In genomic region chr1:109498161-109498801, GRCh38 we compare ENCODE assay signal across 9 cellular contexts. TPM values are rescaled to one million over a fixed set of nuclear protein-coding genes. Genes with fewer than 3 reads are reported as not detected.
DNase-seq lines count a peak whose midpoint lies in the region; ATAC-seq and TF ChIP-seq lines count a peak whose summit lies in the region.
"Had no signal": no experiment of that assay in that cellular context is flagged by ENCODE, and none has a peak within 500 bp of the region (broad histone marks: within the 10 kb centered on the region; RNA-seq: fewer than 3 reads in every experiment).

No MANE protein-coding gene starts in this region.

- no peaks in the 10 kb centered on the region for H3K9me3 ChIP-seq in gastroesophageal sphincter

- no peaks in the 10 kb centered on the region for H3K9me3 Mint-ChIP-seq in activated CD8-positive, alpha-beta T cell treated with anti-CD3 and anti-CD28 coated beads, Interleukin-2, amount 10 ng/mL, durations not matched to agents 7 days and 5 days (ENCODE audit: insufficient read depth)
- no peaks in the 10 kb centered on the region for H3K9me3 Mint-ChIP-seq in stimulated activated effector memory CD8-positive, alpha-beta T cell treated with anti-CD3 and anti-CD28 coated beads, Interleukin-12 subunit alpha, Interleukin-12 subunit beta, amount 100 ng/mL, for 72 hours
- no peaks in the 10 kb centered on the region for H3K9me3 Mint-ChIP-seq in stimulated activated naive B cell treated with anti-CD40 and anti-IgM and Interleukin-4, amounts not matched to agents 10 μg/mL and 1 μg/mL and 100 μg/mL, for 72 hours
- H3K9me3 Mint-ChIP-seq: T-helper 1 cell treated with Interleukin-12 subunit alpha and Interleukin-12 subunit beta and Interleukin-4 antibody, amounts not matched to agents 30 μg/mL and 1 μg/mL, for 36 hours had no signal

- no peaks in the 10 kb centered on the region for H3K27me3 ChIP-seq in gastroesophageal sphincter

- WGBS in gastroesophageal sphincter (ENCODE audit: low coverage in 1 of 2), 2 donors: 48 to 74% methylated on average over 3 to 4 of the region's 12 CpGs

- POLR2A ChIA-PET in activated CD8-positive, alpha-beta T cell treated with anti-CD3 and anti-CD28 coated beads, Interleukin-2, amount 10 ng/mL, durations not matched to agents 7 days and 5 days (lab: Charles Lee): interaction anchor here (0.7 to 6.7 kb wide), 3 partner anchors 33 to 243 kb away, joined by 3 to 66 read pairs (median 13); partner anchors contain the start of gene GNAI3

- DNase-seq in EL: peak; percentile 48
- DNase-seq in NCI-H1092 treated with DMSO at 0.1 percent for 48 hours (lab: John Stamatoyannopoulos, UW): peak; percentile 54
- DNase-seq in activated CD8-positive, alpha-beta T cell treated with anti-CD3 and anti-CD28 coated beads, Interleukin-2, amount 10 ng/mL, durations not matched to agents 7 days and 5 days: peak; percentile 51
- DNase-seq in stimulated activated effector memory CD8-positive, alpha-beta T cell treated with anti-CD3 and anti-CD28 coated beads, Interleukin-12 subunit alpha, Interleukin-12 subunit beta, amount 100 ng/mL, for 72 hours (ENCODE audit: low spot score in 2 of 2): no peak
- DNase-seq in stimulated activated naive B cell treated with anti-CD40 and anti-IgM and Interleukin-4, amounts not matched to agents 10 μg/mL and 1 μg/mL and 100 μg/mL, for 72 hours: no peak
- DNase-seq in epidermal melanocyte (ENCODE audit: insufficient read length, low spot score): no peak

- no peak for TF ChIP-seq EP300 in gastroesophageal sphincter (IDR thresholded peaks at IDR 0.05)

- peaks cover 91% of the 10 kb centered on the region for H3K4me1 Mint-ChIP-seq in activated CD8-positive, alpha-beta T cell treated with anti-CD3 and anti-CD28 coated beads, Interleukin-2, amount 10 ng/mL, durations not matched to agents 7 days and 5 days (ENCODE audit: low read depth)
- H3K4me1 Mint-ChIP-seq in stimulated activated effector memory CD8-positive, alpha-beta T cell treated with anti-CD3 and anti-CD28 coated beads, Interleukin-12 subunit alpha, Interleukin-12 subunit beta, amount 100 ng/mL, for 72 hours: peaks cover 75% of the 10 kb centered on the region
- H3K4me1 Mint-ChIP-seq in stimulated activated naive B cell treated with anti-CD40 and anti-IgM and Interleukin-4, amounts not matched to agents 10 μg/mL and 1 μg/mL and 100 μg/mL, for 72 hours: peaks cover 40 to 62% of the 10 kb centered on the region in 2 donors

- peak overlapping the region in 1 of 4 donors; percentile 35 for H3K27ac ChIP-seq in gastroesophageal sphincter

- H3K36me3 ChIP-seq in gastroesophageal sphincter: peaks cover 0 to 29% of the 10 kb centered on the region in 2 donors

- H3K27ac Mint-ChIP-seq in activated CD8-positive, alpha-beta T cell treated with anti-CD3 and anti-CD28 coated beads, Interleukin-2, amount 10 ng/mL, durations not matched to agents 7 days and 5 days: peak overlapping the region; percentile 14
- peak overlapping the region; percentile 76 for H3K27ac Mint-ChIP-seq in stimulated activated effector memory CD8-positive, alpha-beta T cell treated with anti-CD3 and anti-CD28 coated beads, Interleukin-12 subunit alpha, Interleukin-12 subunit beta, amount 100 ng/mL, for 72 hours
- no peak overlapping the region for H3K27ac Mint-ChIP-seq in stimulated activated naive B cell treated with anti-CD40 and anti-IgM and Interleukin-4, amounts not matched to agents 10 μg/mL and 1 μg/mL and 100 μg/mL, for 72 hours
- H3K27ac Mint-ChIP-seq: T-helper 1 cell treated with Interleukin-12 subunit alpha and Interleukin-12 subunit beta and Interleukin-4 antibody, amounts not matched to agents 30 μg/mL and 1 μg/mL, for 36 hours had no signal

- peaks cover 0 to 85% (median 38%) of the 10 kb centered on the region in 3 donors for H3K4me1 ChIP-seq in gastroesophageal sphincter

- no peak overlapping the region for H3K4me3 ChIP-seq in gastroesophageal sphincter

- no peak for TF ChIP-seq POLR2A in gastroesophageal sphincter (IDR thresholded peaks at IDR 0.05)

- peaks cover 56% of the 10 kb centered on the region for H3K36me3 Mint-ChIP-seq in activated CD8-positive, alpha-beta T cell treated with anti-CD3 and anti-CD28 coated beads, Interleukin-2, amount 10 ng/mL, durations not matched to agents 7 days and 5 days (ENCODE audit: low read depth)
- peaks cover 42% of the 10 kb centered on the region for H3K36me3 Mint-ChIP-seq in stimulated activated effector memory CD8-positive, alpha-beta T cell treated with anti-CD3 and anti-CD28 coated beads, Interleukin-12 subunit alpha, Interleukin-12 subunit beta, amount 100 ng/mL, for 72 hours
- peaks cover 23 to 42% of the 10 kb centered on the region in 2 donors for H3K36me3 Mint-ChIP-seq in stimulated activated naive B cell treated with anti-CD40 and anti-IgM and Interleukin-4, amounts not matched to agents 10 μg/mL and 1 μg/mL and 100 μg/mL, for 72 hours

- H3K4me3 Mint-ChIP-seq in activated CD8-positive, alpha-beta T cell treated with anti-CD3 and anti-CD28 coated beads, Interleukin-2, amount 10 ng/mL, durations not matched to agents 7 days and 5 days: no peak overlapping the region
- H3K4me3 Mint-ChIP-seq in stimulated activated effector memory CD8-positive, alpha-beta T cell treated with anti-CD3 and anti-CD28 coated beads, Interleukin-12 subunit alpha, Interleukin-12 subunit beta, amount 100 ng/mL, for 72 hours: no peak overlapping the region
- H3K4me3 Mint-ChIP-seq in stimulated activated naive B cell treated with anti-CD40 and anti-IgM and Interleukin-4, amounts not matched to agents 10 μg/mL and 1 μg/mL and 100 μg/mL, for 72 hours: no peak overlapping the region
- H3K4me3 Mint-ChIP-seq: T-helper 1 cell treated with Interleukin-12 subunit alpha and Interleukin-12 subunit beta and Interleukin-4 antibody, amounts not matched to agents 30 μg/mL and 1 μg/mL, for 36 hours had no signal

- ATAC-seq in activated CD8-positive, alpha-beta T cell treated with anti-CD3 and anti-CD28 coated beads, Interleukin-2, amount 10 ng/mL, durations not matched to agents 7 days and 5 days: no peak
- ATAC-seq in gastroesophageal sphincter: no peak
- ATAC-seq in stimulated activated effector memory CD8-positive, alpha-beta T cell treated with anti-CD3 and anti-CD28 coated beads, Interleukin-12 subunit alpha, Interleukin-12 subunit beta, amount 100 ng/mL, for 72 hours: no peak
- no peak for ATAC-seq in stimulated activated naive B cell treated with anti-CD40 and anti-IgM and Interleukin-4, amounts not matched to agents 10 μg/mL and 1 μg/mL and 100 μg/mL, for 72 hours (replicated peaks)
- no peak for ATAC-seq in HG02840 (IDR thresholded peaks at IDR 0.05; ENCODE audit: low FRiP score, unreplicated experiment)

- peak in 3 of 4 experiments; percentile 59 to 76 (median 64) for TF ChIP-seq CTCF in gastroesophageal sphincter (IDR thresholded peaks at IDR 0.05)

- H3K27me3 Mint-ChIP-seq in activated CD8-positive, alpha-beta T cell treated with anti-CD3 and anti-CD28 coated beads, Interleukin-2, amount 10 ng/mL, durations not matched to agents 7 days and 5 days (ENCODE audit: low read depth): no peaks in the 10 kb centered on the region
- H3K27me3 Mint-ChIP-seq in stimulated activated naive B cell treated with anti-CD40 and anti-IgM and Interleukin-4, amounts not matched to agents 10 μg/mL and 1 μg/mL and 100 μg/mL, for 72 hours: no peaks in the 10 kb centered on the region

- CTCF ChIA-PET in activated CD8-positive, alpha-beta T cell treated with anti-CD3 and anti-CD28 coated beads, Interleukin-2, amount 10 ng/mL, durations not matched to agents 7 days and 5 days (lab: Charles Lee): interaction anchor here (1.0 to 33.2 kb wide), 8 partner anchors 4 to 486 kb away, joined by 3 to 1507 read pairs (median 4); partner anchors contain the start of genes AHCYL1, AMIGO1, ATXN7L2 and CYB561D1

RNA-seq across cellular contexts. Expression of gene CYB561D1, which starts 4.4 kb away (rescaled TPM):
- 10 to 100 TPM; 19.0 to 19.8 TPM for total RNA-seq in activated CD8-positive, alpha-beta T cell treated with anti-CD3 and anti-CD28 coated beads, Interleukin-2, amount 10 ng/mL, durations not matched to agents 7 days and 5 days
- 10 to 100 TPM in 3 of 4 donors, 1 to 10 TPM in 1; 8.3 to 15.9 (median 10.7) TPM for total RNA-seq in gastroesophageal sphincter

RNA-seq across cellular contexts. Expression of gene AMIGO1, which starts 11.2 kb away (rescaled TPM):
- total RNA-seq in activated CD8-positive, alpha-beta T cell treated with anti-CD3 and anti-CD28 coated beads, Interleukin-2, amount 10 ng/mL, durations not matched to agents 7 days and 5 days: 1 to 10 TPM; 1.6 to 2.2 TPM
- total RNA-seq in gastroesophageal sphincter: 10 to 100 TPM in 3 of 4 donors, 1 to 10 TPM in 1; 7.7 to 19.3 (median 14.7) TPM

RNA-seq across cellular contexts. Expression of gene ATXN7L2, which starts 14.6 kb away (rescaled TPM):
- 10 to 100 TPM; 10.2 to 11.6 TPM for total RNA-seq in activated CD8-positive, alpha-beta T cell treated with anti-CD3 and anti-CD28 coated beads, Interleukin-2, amount 10 ng/mL, durations not matched to agents 7 days and 5 days
- 1 to 10 TPM; 1.6 to 2.7 (median 2.5) TPM for total RNA-seq in gastroesophageal sphincter

RNA-seq across cellular contexts. Expression of gene SYPL2, which starts 31.9 kb away (rescaled TPM):
- not detected for total RNA-seq in activated CD8-positive, alpha-beta T cell treated with anti-CD3 and anti-CD28 coated beads, Interleukin-2, amount 10 ng/mL, durations not matched to agents 7 days and 5 days
- 1 to 10 TPM; 2.0 to 8.4 (median 4.2) TPM for total RNA-seq in gastroesophageal sphincter

RNA-seq across cellular contexts. Expression of gene GPR61, which starts 41.4 kb away (rescaled TPM):
- not detected for total RNA-seq in activated CD8-positive, alpha-beta T cell treated with anti-CD3 and anti-CD28 coated beads, Interleukin-2, amount 10 ng/mL, durations not matched to agents 7 days and 5 days
- total RNA-seq in gastroesophageal sphincter: not detected

Comparison
In these comparisons a context has a peak if more than half of its experiments do, and no peak if none do; other contexts are left out.
1. DNase-seq: peak in EL (single experiment), NCI-H1092 treated with DMSO at 0.1 percent for 48 hours (single experiment) and activated CD8-positive, alpha-beta T cell treated with anti-CD3 and anti-CD28 coated beads, Interleukin-2, amount 10 ng/mL, durations not matched to agents 7 days and 5 days (single experiment); none in stimulated activated effector memory CD8-positive, alpha-beta T cell treated with anti-CD3 and anti-CD28 coated beads, Interleukin-12 subunit alpha, Interleukin-12 subunit beta, amount 100 ng/mL, for 72 hours (0 of 2), stimulated activated naive B cell treated with anti-CD40 and anti-IgM and Interleukin-4, amounts not matched to agents 10 μg/mL and 1 μg/mL and 100 μg/mL, for 72 hours (single experiment) and epidermal melanocyte (single experiment).